In the genomic region with DNA sequence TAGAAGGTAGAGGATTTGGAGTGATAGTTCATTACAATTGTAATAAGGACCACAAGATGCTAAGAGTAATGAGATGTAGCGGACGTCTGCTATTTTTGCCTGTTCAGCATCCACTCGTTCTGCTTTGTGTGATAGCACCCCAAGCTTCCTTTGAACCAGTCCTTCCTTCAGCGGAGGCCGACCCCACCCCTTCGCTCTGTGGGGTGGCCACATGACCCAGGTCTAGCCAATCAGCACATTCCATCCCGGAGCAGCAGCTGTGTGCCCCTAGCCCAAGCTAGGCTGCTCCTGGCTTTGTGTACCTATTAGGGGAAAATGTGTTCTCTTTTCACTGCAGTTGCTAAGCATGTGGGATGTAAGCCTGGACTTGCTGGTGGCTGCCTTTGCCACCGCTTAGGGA, we compare ENCODE assay signal across 9 cellular contexts. TPM values are rescaled to one million over a fixed set of nuclear protein-coding genes. Genes with fewer than 3 reads are reported as not detected.
A peak's percentile ranks its signal among the peaks of the same experiment; 100 is the strongest.
DNase-seq lines count a peak whose midpoint lies in the region; ATAC-seq and TF ChIP-seq lines count a peak whose summit lies in the region.
"Not testable (repeated sequence)": the region's sequence is repeated elsewhere in the genome, so short reads cannot be mapped to it uniquely, and the experiment has no call there.
"Had no signal": no experiment of that assay in that cellular context is flagged by ENCODE, and none has a peak within 500 bp of the region (broad histone marks: within the 10 kb centered on the region; RNA-seq: fewer than 3 reads in every experiment).

No MANE protein-coding gene starts in this region.

- WGBS in IMR-90 (ENCODE audit: extremely low coverage in 2 of 2, insufficient read length in 1 of 2), 2 experiments, result no CpG with 5 or more reads among the region's 8 CpGs

- H3K36me3 ChIP-seq in IMR-90 (ENCODE audit: control insufficient read depth, insufficient read depth, low read length), result not testable (repeated sequence)

- intact Hi-C loops in CD4-positive, alpha-beta T cell (cut with DNase I, micrococcal nuclease); IMR-90 (cut with micrococcal nuclease); activated B cell treated with CpG ODN at 0.5 μM for 24 hours (cut with micrococcal nuclease); left ventricle myocardium superior (cut with micrococcal nuclease): not testable (repeated sequence)

- H3K4me2 ChIP-seq in IMR-90 (ENCODE audit: low read depth, low read length), result not testable (repeated sequence)

- not testable (repeated sequence) for H2AK5ac ChIP-seq in IMR-90 (ENCODE audit: low read depth, low read length)

- H2BK120ac ChIP-seq in IMR-90 (ENCODE audit: low read depth, low read length), result not testable (repeated sequence)

- not testable (repeated sequence) for H3K79me1 ChIP-seq in IMR-90 (ENCODE audit: low read depth in 1 of 2, low read length in 2 of 2)

- not testable (repeated sequence) for H3K27ac Mint-ChIP-seq in CD4-positive, alpha-beta T cell; activated B cell treated with CpG ODN at 0.5 μM for 24 hours; endothelial cell (ENCODE audit: unreplicated experiment); naive thymus-derived CD8-positive, alpha-beta T cell; stimulated activated naive B cell treated with anti-CD40 and anti-IgM and Interleukin-4, amounts not matched to agents 10 μg/mL and 1 μg/mL and 100 μg/mL, for 72 hours

- not testable (repeated sequence) for H2BK5ac ChIP-seq in IMR-90 (ENCODE audit: low read depth, low read length, poor library complexity, severe bottlenecking)

- H4K91ac ChIP-seq in IMR-90 (ENCODE audit: insufficient read depth, low read depth, low read length), result not testable (repeated sequence)

- not testable (repeated sequence) for H3K27ac ChIP-seq in CD4-positive, alpha-beta T cell (ENCODE audit: low read depth, low read length); IMR-90 (ENCODE audit: insufficient read depth, low read length)

- H3K9ac ChIP-seq in IMR-90 (ENCODE audit: low read depth, low read length), result not testable (repeated sequence)

- dilution Hi-C loops in IMR-90 (cut with HindIII; ENCODE audit: low sequenced_read_pairs, unreplicated experiment), result not testable (repeated sequence)

- H3K4ac ChIP-seq in IMR-90 (ENCODE audit: low read depth, low read length), result not testable (repeated sequence)

- TF ChIP-seq RAD21 in IMR-90 (IDR thresholded peaks at IDR 0.05; ENCODE audit: low read length), result not testable (repeated sequence)

- not testable (repeated sequence) for H4K8ac ChIP-seq in IMR-90 (ENCODE audit: low read depth in 2 of 2, low read length in 2 of 2)

- not testable (repeated sequence) for H3K36me3 Mint-ChIP-seq in CD4-positive, alpha-beta T cell (ENCODE audit: low read depth); activated B cell treated with CpG ODN at 0.5 μM for 24 hours (ENCODE audit: low read depth); endothelial cell (ENCODE audit: low read depth, unreplicated experiment); naive thymus-derived CD8-positive, alpha-beta T cell; stimulated activated naive B cell treated with anti-CD40 and anti-IgM and Interleukin-4, amounts not matched to agents 10 μg/mL and 1 μg/mL and 100 μg/mL, for 72 hours

- H3K9me3 Mint-ChIP-seq in CD4-positive, alpha-beta T cell; activated B cell treated with CpG ODN at 0.5 μM for 24 hours; endothelial cell (ENCODE audit: unreplicated experiment); naive thymus-derived CD8-positive, alpha-beta T cell; stimulated activated naive B cell treated with anti-CD40 and anti-IgM and Interleukin-4, amounts not matched to agents 10 μg/mL and 1 μg/mL and 100 μg/mL, for 72 hours: not testable (repeated sequence)

- not testable (repeated sequence) for H3K4me3 Mint-ChIP-seq in CD4-positive, alpha-beta T cell; activated B cell treated with CpG ODN at 0.5 μM for 24 hours; endothelial cell (ENCODE audit: unreplicated experiment); naive thymus-derived CD8-positive, alpha-beta T cell; stimulated activated naive B cell treated with anti-CD40 and anti-IgM and Interleukin-4, amounts not matched to agents 10 μg/mL and 1 μg/mL and 100 μg/mL, for 72 hours

- in situ Hi-C loops in IMR-90 (cut with MboI; ENCODE audit: low sequenced_read_pairs), result not testable (repeated sequence)

- H2AFZ ChIP-seq in IMR-90 (replicated peaks; ENCODE audit: low read length, poor library complexity), result not testable (repeated sequence)

- H4K5ac ChIP-seq in IMR-90 (ENCODE audit: low read depth, low read length), result not testable (repeated sequence)

- not testable (repeated sequence) for H3K23ac ChIP-seq in IMR-90 (ENCODE audit: low read depth, low read length)

- not testable (repeated sequence) for TF ChIP-seq POLR2A in IMR-90 (IDR thresholded peaks at IDR 0.05; ENCODE audit: low read depth, low read length)

- POLR2A ChIA-PET in CD4-positive, alpha-beta T cell (lab: Charles Lee); IMR-90 (lab: Charles Lee; ENCODE audit: unreplicated experiment); activated B cell treated with CpG ODN at 0.5 μM for 24 hours (lab: Charles Lee); naive thymus-derived CD8-positive, alpha-beta T cell (lab: Charles Lee): not testable (repeated sequence)

- not testable (repeated sequence) for H3K27me3 Mint-ChIP-seq in CD4-positive, alpha-beta T cell; activated B cell treated with CpG ODN at 0.5 μM for 24 hours; endothelial cell (ENCODE audit: unreplicated experiment); naive thymus-derived CD8-positive, alpha-beta T cell; stimulated activated naive B cell treated with anti-CD40 and anti-IgM and Interleukin-4, amounts not matched to agents 10 μg/mL and 1 μg/mL and 100 μg/mL, for 72 hours

- peak; percentile 48 for ATAC-seq in CD4-positive, alpha-beta T cell (ENCODE audit: poor library complexity)
- ATAC-seq in IMR-90 (ENCODE audit: low read depth) (peak; percentile 35; the same call in 1 of the 2 replicates), activated B cell treated with CpG ODN at 0.5 μM for 24 hours (ENCODE audit: low read depth) (peak; percentile 65), left ventricle myocardium superior (peak; percentile 26)
- ATAC-seq in naive thymus-derived CD8-positive, alpha-beta T cell, result peak; percentile 81 to 89
- peak; percentile 82 for ATAC-seq in stimulated activated naive B cell treated with anti-CD40 and anti-IgM and Interleukin-4, amounts not matched to agents 10 μg/mL and 1 μg/mL and 100 μg/mL, for 72 hours (replicated peaks)

- CTCF ChIA-PET in CD4-positive, alpha-beta T cell (lab: Charles Lee); IMR-90 (lab: Yijun Ruan, JAX); activated B cell treated with CpG ODN at 0.5 μM for 24 hours (lab: Charles Lee): not testable (repeated sequence)

- not testable (repeated sequence) for H3K18ac ChIP-seq in IMR-90 (ENCODE audit: low read depth, low read length)

- not testable (repeated sequence) for H3K4me3 ChIP-seq in IMR-90 (ENCODE audit: insufficient read depth, low read depth, low read length)

- H3K56ac ChIP-seq in IMR-90 (ENCODE audit: extremely low read depth, insufficient read depth, low read length), result not testable (repeated sequence)

- not testable (repeated sequence) for H3K4me1 Mint-ChIP-seq in CD4-positive, alpha-beta T cell (ENCODE audit: low read depth); activated B cell treated with CpG ODN at 0.5 μM for 24 hours; endothelial cell (ENCODE audit: unreplicated experiment); naive thymus-derived CD8-positive, alpha-beta T cell; stimulated activated naive B cell treated with anti-CD40 and anti-IgM and Interleukin-4, amounts not matched to agents 10 μg/mL and 1 μg/mL and 100 μg/mL, for 72 hours

- not testable (repeated sequence) for H3K14ac ChIP-seq in IMR-90 (replicated peaks; ENCODE audit: low read depth, low read length)

- not testable (repeated sequence) for H3K9me1 ChIP-seq in IMR-90 (ENCODE audit: insufficient read depth, low read length)

- DNase-seq in CD4-positive, alpha-beta T cell; IMR-90; activated B cell treated with CpG ODN at 0.5 μM for 24 hours; left ventricle myocardium superior; stimulated activated naive B cell treated with anti-CD40 and anti-IgM and Interleukin-4, amounts not matched to agents 10 μg/mL and 1 μg/mL and 100 μg/mL, for 72 hours: not testable (repeated sequence)
- DNase-seq in activated naive CD4-positive, alpha-beta T cell treated with anti-CD3 and anti-CD28 coated beads, Interleukin-2, amount 50 U/mL, for 16 hours, result peak; percentile 14
- DNase-seq in endothelial cell (ENCODE audit: low spot score), result peak; percentile 10
- peak in 1 of 10 donors; percentile 6 for DNase-seq in naive thymus-derived CD8-positive, alpha-beta T cell

- H2BK15ac ChIP-seq in IMR-90 (ENCODE audit: low read depth, low read length), result not testable (repeated sequence)

- not testable (repeated sequence) for H3K9me3 ChIP-seq in CD4-positive, alpha-beta T cell (ENCODE audit: control insufficient read depth, low read length); IMR-90 (ENCODE audit: control insufficient read depth, insufficient read depth, low read length)

- not testable (repeated sequence) for H3K27me3 ChIP-seq in CD4-positive, alpha-beta T cell (ENCODE audit: control insufficient read depth, insufficient read depth, low read length); IMR-90 (ENCODE audit: control insufficient read depth, insufficient read depth, low read length)

- H3K4me1 ChIP-seq in IMR-90 (ENCODE audit: control insufficient read depth, insufficient read depth, low read length), result not testable (repeated sequence)

- not testable (repeated sequence) for TF ChIP-seq CTCF in CD4-positive, alpha-beta T cell (IDR thresholded peaks at IDR 0.05); IMR-90 (conservative IDR thresholded peaks at IDR 0.05; ENCODE audit: low read depth, low read length); activated B cell treated with CpG ODN at 0.5 μM for 24 hours (IDR thresholded peaks at IDR 0.05); endothelial cell (IDR thresholded peaks at IDR 0.05; ENCODE audit: unreplicated experiment)

- not testable (repeated sequence) for H2AK9ac ChIP-seq in IMR-90 (replicated peaks; ENCODE audit: low read depth, low read length, poor library complexity)

- H2BK20ac ChIP-seq in IMR-90 (ENCODE audit: low read depth, low read length), result not testable (repeated sequence)

- BruUV-seq in IMR-90 (replicated peaks; lab: Mats Ljungman, UMichigan), result not testable (repeated sequence)

- not testable (repeated sequence) for H4K20me1 ChIP-seq in IMR-90 (ENCODE audit: insufficient read depth, low read length)

RNA-seq across cellular contexts. Expression of gene NPIPB11, which starts 37.5 kb away (rescaled TPM):
- total RNA-seq in CD4-positive, alpha-beta T cell, result 1 to 10 TPM; 1.6 to 2.3 TPM
- total RNA-seq in IMR-90 (2012; rRNA removed) (under 0.01 TPM in 2 replicates), activated B cell treated with CpG ODN at 0.5 μM for 24 hours (1.6 and 1.9 TPM in 2 replicates), endothelial cell (ENCODE audit: unreplicated experiment) (1.7 TPM), left ventricle myocardium superior (0.42 TPM)
- 1.8 and 2.1 TPM in 2 replicates for polyA plus RNA-seq in IMR-90 (2012; rRNA removed)
- polyA plus RNA-seq in IMR-90 (2012; cell fraction: cytosol; rRNA removed), result 0.37 and 0.66 TPM in 2 replicates
- 14.8 and 19.7 TPM in 2 replicates for polyA plus RNA-seq in IMR-90 (2012; cell fraction: nucleus; rRNA removed; ENCODE audit: low replicate concordance)
- 1 to 10 TPM; 3.0 to 3.1 TPM for total RNA-seq in naive thymus-derived CD8-positive, alpha-beta T cell
- polyA plus RNA-seq in naive thymus-derived CD8-positive, alpha-beta T cell, result under 1 TPM; 0.07 to 0.79 (median 0.77) TPM
- total RNA-seq: SK-MEL-5 had no signal

Comparison
In these comparisons a context has a peak if more than half of its experiments do, and no peak if none do; other contexts are left out.
1. ATAC-seq: peak in every context shown above with its lines; median percentile 85 in naive thymus-derived CD8-positive, alpha-beta T cell; 82 in stimulated activated naive B cell treated with anti-CD40 and anti-IgM and Interleukin-4, amounts not matched to agents 10 μg/mL and 1 μg/mL and 100 μg/mL, for 72 hours; 65 in activated B cell treated with CpG ODN at 0.5 μM for 24 hours; 48 in CD4-positive, alpha-beta T cell; 35 in IMR-90; 26 in left ventricle myocardium superior.